In genomic region chr6:21003780-21004541, GRCh38 we compare ENCODE assay signal across 9 cellular contexts.
A peak's percentile ranks its signal among the peaks of the same experiment; 100 is the strongest.
DNase-seq lines count a peak whose midpoint lies in the region; ATAC-seq and TF ChIP-seq lines count a peak whose summit lies in the region.
"Had no signal": no experiment of that assay in that cellular context is flagged by ENCODE, and none has a peak within 500 bp of the region (broad histone marks: within the 10 kb centered on the region; RNA-seq: fewer than 3 reads in every experiment).

No MANE protein-coding gene starts in this region.

- no peaks in the 10 kb centered on the region for H3K9me3 Mint-ChIP-seq in activated T-helper 17 cell treated with anti-CD3 and anti-CD28 coated beads, Interleukin-2, amount 50 U/mL, for 72 hours

- TF ChIP-seq CTCF in choroid plexus epithelial cell (conservative IDR thresholded peaks at IDR 0.05; ENCODE audit: low read depth, low read length) = no peak

- H3K4me3 Mint-ChIP-seq in activated T-helper 17 cell treated with anti-CD3 and anti-CD28 coated beads, Interleukin-2, amount 50 U/mL, for 72 hours = no peak overlapping the region

- H3K4me1 Mint-ChIP-seq in activated T-helper 17 cell treated with anti-CD3 and anti-CD28 coated beads, Interleukin-2, amount 50 U/mL, for 72 hours = no peaks in the 10 kb centered on the region

- DNase-seq in EH (ENCODE audit: low read depth) = peak; percentile 58
- peak; percentile 68 for DNase-seq in HS-5 (ENCODE audit: low read depth)
- peak; percentile 81 for DNase-seq in choroid plexus epithelial cell (ENCODE audit: low read depth)
- DNase-seq in cerebellar cortex (ENCODE audit: low spot score) = no peak
- DNase-seq in kidney glomerular epithelial cell (lab: John Stamatoyannopoulos, UW) = no peak
- DNase-seq in islet precursor cell = no peak

- peak; percentile 84 for ATAC-seq in GM21576 (IDR thresholded peaks at IDR 0.05; ENCODE audit: unreplicated experiment)
- ATAC-seq in activated T-helper 17 cell treated with anti-CD3 and anti-CD28 coated beads, Interleukin-2, amount 50 U/mL, for 72 hours (replicated peaks) = no peak

- H3K4me3 ChIP-seq in choroid plexus epithelial cell (ENCODE audit: low read depth, low read length) = no peak overlapping the region
- H3K4me3 ChIP-seq: cardiac muscle cell had no signal

- H3K27me3 Mint-ChIP-seq in activated T-helper 17 cell treated with anti-CD3 and anti-CD28 coated beads, Interleukin-2, amount 50 U/mL, for 72 hours = no peaks in the 10 kb centered on the region

- no peak overlapping the region for H3K27ac Mint-ChIP-seq in activated T-helper 17 cell treated with anti-CD3 and anti-CD28 coated beads, Interleukin-2, amount 50 U/mL, for 72 hours

- H3K36me3 Mint-ChIP-seq in activated T-helper 17 cell treated with anti-CD3 and anti-CD28 coated beads, Interleukin-2, amount 50 U/mL, for 72 hours (ENCODE audit: low read depth) = peaks cover 64% of the 10 kb centered on the region

Comparison
In these comparisons a context has a peak if more than half of its experiments do, and no peak if none do; other contexts are left out.
1. DNase-seq: peak in EH (single experiment), HS-5 (single experiment) and choroid plexus epithelial cell (single experiment); none in cerebellar cortex (single experiment), kidney glomerular epithelial cell (single experiment) and islet precursor cell (single experiment).